In genomic region chr1:206037521-206037920, GRCh38 we compare ENCODE assay signal across 1 cellular context.
TF ChIP-seq lines count a peak whose summit lies in the region.

No MANE protein-coding gene starts in this region.

TF ChIP-seq in K562, 482 proteins besides CTCF, POLR2A, EP300 and RAD21:
- TF ChIP-seq ZNF444 (CRISPR knock-in tag; IDR thresholded peaks at IDR 0.05) (no peak), CBX2 (IDR thresholded peaks at IDR 0.05; ENCODE audit: insufficient read depth, low read length, poor library complexity, severe bottlenecking) (peak; percentile 40)
